In the genomic region with DNA sequence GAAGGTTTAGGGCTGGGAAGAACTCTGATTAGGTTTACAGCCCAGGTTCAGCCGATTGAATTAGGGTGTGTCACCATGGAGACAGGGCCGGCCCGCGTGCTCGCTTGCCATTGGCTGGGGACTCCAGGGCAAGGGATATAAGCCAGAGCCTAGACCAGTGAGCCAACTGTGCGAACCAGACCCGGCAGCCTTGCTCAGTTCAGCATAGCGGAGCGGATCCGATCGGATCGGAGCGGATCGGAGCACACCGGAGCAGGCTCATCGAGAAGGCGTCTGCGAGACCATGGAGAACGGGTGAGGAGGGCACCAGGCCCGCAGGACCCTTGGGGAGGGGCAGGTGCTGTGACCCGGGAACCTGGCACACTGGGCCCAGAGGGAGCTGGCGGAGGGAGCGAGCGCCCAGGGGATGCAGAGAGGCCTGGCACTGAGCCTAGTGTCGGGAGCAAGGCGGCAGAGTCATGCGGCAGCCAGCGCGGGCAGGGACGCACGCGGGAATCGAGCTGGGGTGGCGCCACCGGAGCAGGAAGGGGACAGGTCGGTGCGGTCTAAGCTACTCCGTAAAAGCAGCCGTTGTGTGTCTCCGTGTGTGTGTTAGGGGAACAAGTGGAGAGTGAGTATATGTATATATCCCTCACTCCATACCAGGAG, we compare ENCODE assay signal across 1 cellular context.
TF ChIP-seq lines count a peak whose summit lies in the region.

A gene (plus strand): TSS at position 165 of the 648 bp plus-strand sequence. CDS start 119 bp downstream, at position 284.

TF ChIP-seq in HEK293, 187 proteins besides CTCF, POLR2A, EP300 and RAD21 (continued from another document):
- TF ChIP-seq, protein P1, sequence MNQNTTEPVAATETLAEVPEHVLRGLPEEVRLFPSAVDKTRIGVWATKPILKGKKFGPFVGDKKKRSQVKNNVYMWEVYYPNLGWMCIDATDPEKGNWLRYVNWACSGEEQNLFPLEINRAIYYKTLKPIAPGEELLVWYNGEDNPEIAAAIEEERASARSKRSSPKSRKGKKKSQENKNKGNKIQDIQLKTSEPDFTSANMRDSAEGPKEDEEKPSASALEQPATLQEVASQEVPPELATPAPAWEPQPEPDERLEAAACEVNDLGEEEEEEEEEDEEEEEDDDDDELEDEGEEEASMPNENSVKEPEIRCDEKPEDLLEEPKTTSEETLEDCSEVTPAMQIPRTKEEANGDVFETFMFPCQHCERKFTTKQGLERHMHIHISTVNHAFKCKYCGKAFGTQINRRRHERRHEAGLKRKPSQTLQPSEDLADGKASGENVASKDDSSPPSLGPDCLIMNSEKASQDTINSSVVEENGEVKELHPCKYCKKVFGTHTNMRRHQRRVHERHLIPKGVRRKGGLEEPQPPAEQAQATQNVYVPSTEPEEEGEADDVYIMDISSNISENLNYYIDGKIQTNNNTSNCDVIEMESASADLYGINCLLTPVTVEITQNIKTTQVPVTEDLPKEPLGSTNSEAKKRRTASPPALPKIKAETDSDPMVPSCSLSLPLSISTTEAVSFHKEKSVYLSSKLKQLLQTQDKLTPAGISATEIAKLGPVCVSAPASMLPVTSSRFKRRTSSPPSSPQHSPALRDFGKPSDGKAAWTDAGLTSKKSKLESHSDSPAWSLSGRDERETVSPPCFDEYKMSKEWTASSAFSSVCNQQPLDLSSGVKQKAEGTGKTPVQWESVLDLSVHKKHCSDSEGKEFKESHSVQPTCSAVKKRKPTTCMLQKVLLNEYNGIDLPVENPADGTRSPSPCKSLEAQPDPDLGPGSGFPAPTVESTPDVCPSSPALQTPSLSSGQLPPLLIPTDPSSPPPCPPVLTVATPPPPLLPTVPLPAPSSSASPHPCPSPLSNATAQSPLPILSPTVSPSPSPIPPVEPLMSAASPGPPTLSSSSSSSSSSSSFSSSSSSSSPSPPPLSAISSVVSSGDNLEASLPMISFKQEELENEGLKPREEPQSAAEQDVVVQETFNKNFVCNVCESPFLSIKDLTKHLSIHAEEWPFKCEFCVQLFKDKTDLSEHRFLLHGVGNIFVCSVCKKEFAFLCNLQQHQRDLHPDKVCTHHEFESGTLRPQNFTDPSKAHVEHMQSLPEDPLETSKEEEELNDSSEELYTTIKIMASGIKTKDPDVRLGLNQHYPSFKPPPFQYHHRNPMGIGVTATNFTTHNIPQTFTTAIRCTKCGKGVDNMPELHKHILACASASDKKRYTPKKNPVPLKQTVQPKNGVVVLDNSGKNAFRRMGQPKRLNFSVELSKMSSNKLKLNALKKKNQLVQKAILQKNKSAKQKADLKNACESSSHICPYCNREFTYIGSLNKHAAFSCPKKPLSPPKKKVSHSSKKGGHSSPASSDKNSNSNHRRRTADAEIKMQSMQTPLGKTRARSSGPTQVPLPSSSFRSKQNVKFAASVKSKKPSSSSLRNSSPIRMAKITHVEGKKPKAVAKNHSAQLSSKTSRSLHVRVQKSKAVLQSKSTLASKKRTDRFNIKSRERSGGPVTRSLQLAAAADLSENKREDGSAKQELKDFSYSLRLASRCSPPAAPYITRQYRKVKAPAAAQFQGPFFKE (tag by site-specific recombination; IDR thresholded peaks at IDR 0.05; ENCODE audit: borderline replicate concordance), result peak; percentile 96; the same call in 1 of the 2 replicates
- TF ChIP-seq ZNF221 (tag by site-specific recombination; IDR thresholded peaks at IDR 0.05; ENCODE audit: borderline replicate concordance) (no peak), IKZF3 (tag by site-specific recombination; IDR thresholded peaks at IDR 0.05) (peak; percentile 10; the same call in 1 of the 2 replicates), GFI1B (tag by site-specific recombination; IDR thresholded peaks at IDR 0.05) (0 out of 2 replicates have a peak, but pooled peaks have one; percentile 4), ZNF571 (tag by site-specific recombination; IDR thresholded peaks at IDR 0.05) (no peak)
- TF ChIP-seq, protein P2, sequence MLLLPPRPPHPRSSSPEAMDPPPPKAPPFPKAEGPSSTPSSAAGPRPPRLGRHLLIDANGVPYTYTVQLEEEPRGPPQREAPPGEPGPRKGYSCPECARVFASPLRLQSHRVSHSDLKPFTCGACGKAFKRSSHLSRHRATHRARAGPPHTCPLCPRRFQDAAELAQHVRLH (tag by site-specific recombination; IDR thresholded peaks at IDR 0.05), result peak; percentile 66; the same call in 1 of the 2 replicates
TF ChIP-seq in HEK293: peak in this region for 63.
